Comparison of ENCODE assay signal across 9 cellular contexts in genomic region chr12:12872139-12872933, GRCh38. TPM values are rescaled to one million over a fixed set of nuclear protein-coding genes. Genes with fewer than 3 reads are reported as not detected.
A peak's percentile ranks its signal among the peaks of the same experiment; 100 is the strongest.
DNase-seq lines count a peak whose midpoint lies in the region; ATAC-seq and TF ChIP-seq lines count a peak whose summit lies in the region.
"Had no signal": no experiment of that assay in that cellular context is flagged by ENCODE, and none has a peak within 500 bp of the region (broad histone marks: within the 10 kb centered on the region; RNA-seq: fewer than 3 reads in every experiment).

No MANE protein-coding gene starts in this region.

- H3K36me3 ChIP-seq in colonic mucosa (no peaks in the 10 kb centered on the region), mucosa of descending colon (ENCODE audit: low read depth) (no peaks in the 10 kb centered on the region)

- H3K9ac ChIP-seq in colonic mucosa (ENCODE audit: low read depth in 2 of 2, low read length in 2 of 2) = peak overlapping the region in 1 of 2 donors; percentile 53

- H3K4me3 ChIP-seq in colonic mucosa (no peak overlapping the region), mucosa of descending colon (no peak overlapping the region)

- TF ChIP-seq CTCF in C4-2B (conservative IDR thresholded peaks at IDR 0.05) (no peak), colonic mucosa (IDR thresholded peaks at IDR 0.05) (no peak), mucosa of descending colon (IDR thresholded peaks at IDR 0.05) (no peak)

- no peaks in the 10 kb centered on the region for H3K27me3 ChIP-seq in colonic mucosa

- ATAC-seq in mucosa of descending colon = peak; percentile 82
- no peak for ATAC-seq in HG02884 (IDR thresholded peaks at IDR 0.05; ENCODE audit: unreplicated experiment)
- no peak for ATAC-seq in HG03025 (IDR thresholded peaks at IDR 0.05; ENCODE audit: low FRiP score, unreplicated experiment)

- H3K4me1 ChIP-seq in colonic mucosa = no peaks in the 10 kb centered on the region
- H3K4me1 ChIP-seq in mucosa of descending colon (ENCODE audit: low read depth) = peaks cover 22% of the 10 kb centered on the region

- H3K9me3 ChIP-seq in colonic mucosa (no peaks in the 10 kb centered on the region), mucosa of descending colon (no peaks in the 10 kb centered on the region)

- H3K27ac ChIP-seq in C4-2B (peak overlapping the region; percentile 85), colonic mucosa (peak overlapping the region; percentile 19)

- intact Hi-C loops in colonic mucosa (cut with DNase I) = no loop called here
- intact Hi-C loops in mucosa of descending colon (cut with DNase I, micrococcal nuclease) = no loop called here

- DNase-seq in LoVo (ENCODE audit: low spot score) (peak; percentile 98), colonic mucosa (peak; percentile 87), mucosa of descending colon (peak; percentile 71 to 79 (median 76)), NCI-H2171 treated with DMSO at 0.1 percent for 48 hours (lab: John Stamatoyannopoulos, UW) (no peak), NCI-H446 treated with DMSO at 0.1 percent for 48 hours (lab: John Stamatoyannopoulos, UW) (no peak)
- DNase-seq: activated B cell treated with CpG ODN at 0.5 μM for 24 hours had no signal

RNA-seq across cellular contexts. Expression of gene GPRC5A, which starts 19.0 kb away (rescaled TPM):
- total RNA-seq in colonic mucosa = 100 to 1,000 TPM; 234 to 246 TPM
- total RNA-seq in mucosa of descending colon = 100 to 1,000 TPM; 136 to 326 (median 320) TPM
- total RNA-seq: activated B cell treated with CpG ODN at 0.5 μM for 24 hours had no signal

RNA-seq across cellular contexts. Expression of gene DDX47, which starts 59.2 kb away (rescaled TPM):
- 10 to 100 TPM; 36.1 to 45.0 TPM for total RNA-seq in colonic mucosa
- total RNA-seq in mucosa of descending colon = 10 to 100 TPM; 35.0 to 45.4 (median 40.9) TPM

Comparison
In these comparisons a context has a peak if more than half of its experiments do, and no peak if none do; other contexts are left out.
1. DNase-seq: peak in LoVo (single experiment), colonic mucosa (single experiment) and mucosa of descending colon (3 of 3); none in NCI-H2171 treated with DMSO at 0.1 percent for 48 hours (single experiment) and NCI-H446 treated with DMSO at 0.1 percent for 48 hours (single experiment).